Comparison of ENCODE assay signal across 18 cellular contexts in genomic region chr20:59044796-59045195, GRCh38. TPM values are rescaled to one million over a fixed set of nuclear protein-coding genes. Genes with fewer than 3 reads are reported as not detected.
"Had no signal": no experiment of that assay in that cellular context is flagged by ENCODE, and none has a peak within 500 bp of the region (broad histone marks: within the 10 kb centered on the region; RNA-seq: fewer than 3 reads in every experiment).

No MANE protein-coding gene starts in this region.

- H3K4me3 ChIP-seq: adrenal gland, left ventricle myocardium inferior, mucosa of descending colon, right lobe of liver, stomach had no signal

- H3K27ac Mint-ChIP-seq: activated CD4-positive, alpha-beta memory T cell treated with anti-CD3 and anti-CD28 coated beads for 36 hours; activated CD8-positive, alpha-beta memory T cell treated with anti-CD3 and anti-CD28 coated beads, Interleukin-2, amount 10 ng/mL, durations not matched to agents 7 days and 5 days; activated naive CD4-positive, alpha-beta T cell treated with anti-CD3 and anti-CD28 coated beads, Interleukin-2, amount 50 U/mL, for 24 hours; activated T-cell treated with anti-CD3 and anti-CD28 coated beads, Interleukin-2, amount 50 U/mL, for 24 hours; natural killer cell treated with Interleukin-12 subunit alpha and Interleukin-12 subunit beta and Interleukin-15 and Interleukin-18, amount 100 ng/mL, for 72 hours had no signal

- H3K4me3 Mint-ChIP-seq: activated CD4-positive, alpha-beta memory T cell treated with anti-CD3 and anti-CD28 coated beads for 36 hours; activated CD8-positive, alpha-beta memory T cell treated with anti-CD3 and anti-CD28 coated beads, Interleukin-2, amount 10 ng/mL, durations not matched to agents 7 days and 5 days; activated naive CD4-positive, alpha-beta T cell treated with anti-CD3 and anti-CD28 coated beads, Interleukin-2, amount 50 U/mL, for 24 hours; activated T-cell treated with anti-CD3 and anti-CD28 coated beads, Interleukin-2, amount 50 U/mL, for 24 hours; memory B cell; natural killer cell treated with Interleukin-12 subunit alpha and Interleukin-12 subunit beta and Interleukin-15 and Interleukin-18, amount 100 ng/mL, for 72 hours had no signal

- H3K27ac ChIP-seq: adrenal gland, right lobe of liver had no signal

- H3K9me3 Mint-ChIP-seq: activated CD4-positive, alpha-beta memory T cell treated with anti-CD3 and anti-CD28 coated beads for 36 hours; activated naive CD4-positive, alpha-beta T cell treated with anti-CD3 and anti-CD28 coated beads, Interleukin-2, amount 50 U/mL, for 24 hours; activated T-cell treated with anti-CD3 and anti-CD28 coated beads, Interleukin-2, amount 50 U/mL, for 24 hours; memory B cell; natural killer cell treated with Interleukin-12 subunit alpha and Interleukin-12 subunit beta and Interleukin-15 and Interleukin-18, amount 100 ng/mL, for 72 hours had no signal

- H3K27me3 ChIP-seq: adrenal gland, right lobe of liver had no signal

- H3K36me3 ChIP-seq: adrenal gland, left ventricle myocardium inferior, right lobe of liver had no signal

- ATAC-seq: activated CD8-positive, alpha-beta memory T cell treated with anti-CD3 and anti-CD28 coated beads, Interleukin-2, amount 10 ng/mL, durations not matched to agents 7 days and 5 days; esophagus mucosa; mucosa of descending colon; natural killer cell treated with Interleukin-12 subunit alpha and Interleukin-12 subunit beta and Interleukin-15 and Interleukin-18, amount 100 ng/mL, for 72 hours; right lobe of liver had no signal

- DNase-seq: activated CD4-positive, alpha-beta memory T cell treated with anti-CD3 and anti-CD28 coated beads for 36 hours; activated CD8-positive, alpha-beta memory T cell treated with anti-CD3 and anti-CD28 coated beads, Interleukin-2, amount 10 ng/mL, durations not matched to agents 7 days and 5 days; activated effector memory CD4-positive, alpha-beta T cell treated with Interleukin-2 at 50 U/mL for 16 hours; activated T-cell treated with anti-CD3 and anti-CD28 coated beads, Interleukin-2, amount 50 U/mL, for 24 hours; adrenal gland; hippocampal formation; kidney; left ventricle myocardium inferior; mucosa of descending colon; right lobe of liver; stomach; T-helper 1 cell had no signal

- H3K9me3 ChIP-seq: adrenal gland, left ventricle myocardium inferior, mucosa of descending colon, right lobe of liver, stomach had no signal

- H3K27me3 Mint-ChIP-seq: activated CD4-positive, alpha-beta memory T cell treated with anti-CD3 and anti-CD28 coated beads for 36 hours; activated CD8-positive, alpha-beta memory T cell treated with anti-CD3 and anti-CD28 coated beads, Interleukin-2, amount 10 ng/mL, durations not matched to agents 7 days and 5 days; activated naive CD4-positive, alpha-beta T cell treated with anti-CD3 and anti-CD28 coated beads, Interleukin-2, amount 50 U/mL, for 24 hours; activated T-cell treated with anti-CD3 and anti-CD28 coated beads, Interleukin-2, amount 50 U/mL, for 24 hours had no signal

RNA-seq across cellular contexts. Expression of gene TUBB1, which starts 25.6 kb away (rescaled TPM):
- total RNA-seq: activated CD4-positive, alpha-beta memory T cell treated with anti-CD3 and anti-CD28 coated beads for 36 hours; activated CD8-positive, alpha-beta memory T cell treated with anti-CD3 and anti-CD28 coated beads, Interleukin-2, amount 10 ng/mL, durations not matched to agents 7 days and 5 days; esophagus mucosa; fibroblast of villous mesenchyme; kidney; mucosa of descending colon; natural killer cell treated with Interleukin-12 subunit alpha and Interleukin-12 subunit beta and Interleukin-15 and Interleukin-18, amount 100 ng/mL, for 72 hours; pulmonary artery endothelial cell had no signal
